Comparison of ENCODE assay signal across 27 cellular contexts in genomic region chr6:26380256-26380655, GRCh38.
"Had no signal": no experiment of that assay in that cellular context is flagged by ENCODE, and none has a peak within 500 bp of the region (broad histone marks: within the 10 kb centered on the region; RNA-seq: fewer than 3 reads in every experiment).

No MANE protein-coding gene starts in this region.

- DNase-seq: activated CD4-positive, alpha-beta T cell treated with anti-CD3 and anti-CD28 coated beads, Interleukin-2, amount 50 U/mL, for 1 hour; activated CD4-positive, CD25-positive, alpha-beta regulatory T cell treated with anti-CD3 and anti-CD28 coated beads, Interleukin-2, amount 50 U/mL, for 72 hours; activated CD8-positive, alpha-beta memory T cell treated with anti-CD3 and anti-CD28 coated beads for 24 hours; activated CD8-positive, alpha-beta memory T cell treated with anti-CD3 and anti-CD28 coated beads, Interleukin-2, amount 50 U/mL, for 4 hours; activated naive CD4-positive, alpha-beta T cell; activated naive CD8-positive, alpha-beta T cell treated with anti-CD3 and anti-CD28 coated beads for 36 hours; activated T-cell treated with anti-CD3 and anti-CD28 coated beads, Interleukin-2, amount 50 U/mL, for 24 hours; amniotic stem cell; cortex of kidney; endodermal cell; foreskin melanocyte; left ventricle myocardium inferior; mammary epithelial cell; nephron progenitor cell; nucleus accumbens; right lobe of liver; stimulated activated CD4-positive, alpha-beta T cell treated with anti-CD3 and anti-CD28 coated beads, Interleukin-4, amount 100 ng/mL, for 1 hour; stimulated activated naive CD4-positive, alpha-beta T cell treated with Interleukin-2 at 50 U/mL for 16 hours; T-cell; upper lobe of left lung; WERI-Rb-1 had no signal

- H3K4me3 ChIP-seq: left ventricle myocardium inferior, right lobe of liver, smooth muscle cell, thoracic aorta, upper lobe of left lung had no signal

- H3K27me3 ChIP-seq: right lobe of liver, upper lobe of left lung had no signal

- H3K27me3 Mint-ChIP-seq: activated naive CD8-positive, alpha-beta T cell treated with anti-CD3 and anti-CD28 coated beads for 36 hours; activated T-cell treated with anti-CD3 and anti-CD28 coated beads, Interleukin-2, amount 50 U/mL, for 24 hours; activated T-helper 17 cell treated with anti-CD3 and anti-CD28 coated beads, Interleukin-2, amount 50 U/mL, for 72 hours; T-cell had no signal

- H3K9me3 Mint-ChIP-seq: activated naive CD8-positive, alpha-beta T cell treated with anti-CD3 and anti-CD28 coated beads for 36 hours; activated T-cell treated with anti-CD3 and anti-CD28 coated beads, Interleukin-2, amount 50 U/mL, for 24 hours; activated T-helper 17 cell treated with anti-CD3 and anti-CD28 coated beads, Interleukin-2, amount 50 U/mL, for 72 hours; endodermal cell; mesothelial cell of epicardium; nephron progenitor cell; T-cell; T-helper 2 cell treated with Interferon-gamma antibody and Interleukin-4, amounts not matched to agents 5 μg/mL and 100 μg/mL, for 36 hours had no signal

- H3K4me2 ChIP-seq: smooth muscle cell had no signal

- ATAC-seq: activated T-helper 17 cell treated with anti-CD3 and anti-CD28 coated beads, Interleukin-2, amount 50 U/mL, for 72 hours; right lobe of liver; SK-N-SH treated with all-trans-retinoic acid at 6 μM for 48 hours; T-cell had no signal

- H3K9me3 ChIP-seq: left ventricle myocardium inferior, right lobe of liver, thoracic aorta, upper lobe of left lung had no signal

- H3K4me3 Mint-ChIP-seq: activated naive CD8-positive, alpha-beta T cell treated with anti-CD3 and anti-CD28 coated beads for 36 hours; activated T-cell treated with anti-CD3 and anti-CD28 coated beads, Interleukin-2, amount 50 U/mL, for 24 hours; activated T-helper 17 cell treated with anti-CD3 and anti-CD28 coated beads, Interleukin-2, amount 50 U/mL, for 72 hours; endodermal cell; mesothelial cell of epicardium; nephron progenitor cell; T-cell; T-helper 2 cell treated with Interferon-gamma antibody and Interleukin-4, amounts not matched to agents 5 μg/mL and 100 μg/mL, for 36 hours had no signal

- H3K27ac ChIP-seq: left ventricle myocardium inferior, right lobe of liver, thoracic aorta, upper lobe of left lung, WERI-Rb-1 had no signal

- H3K36me3 ChIP-seq: left ventricle myocardium inferior, right lobe of liver, thoracic aorta, WERI-Rb-1 had no signal

- H3K27ac Mint-ChIP-seq: activated naive CD8-positive, alpha-beta T cell treated with anti-CD3 and anti-CD28 coated beads for 36 hours; activated T-cell treated with anti-CD3 and anti-CD28 coated beads, Interleukin-2, amount 50 U/mL, for 24 hours; activated T-helper 17 cell treated with anti-CD3 and anti-CD28 coated beads, Interleukin-2, amount 50 U/mL, for 72 hours; endodermal cell; mesothelial cell of epicardium; nephron progenitor cell; T-helper 2 cell treated with Interferon-gamma antibody and Interleukin-4, amounts not matched to agents 5 μg/mL and 100 μg/mL, for 36 hours had no signal
